In genomic region chr17:17751996-17752821, GRCh38 we compare ENCODE assay signal across 8 cellular contexts.
DNase-seq lines count a peak whose midpoint lies in the region; ATAC-seq and TF ChIP-seq lines count a peak whose summit lies in the region.

No MANE protein-coding gene starts in this region.

- H3K9me3 ChIP-seq in PC-3 (ENCODE audit: low read length) (no peaks in the 10 kb centered on the region), muscle layer of duodenum (ENCODE audit: control insufficient read depth in 1 of 2, low read length in 2 of 2) (no peaks in the 10 kb centered on the region)

- no TSS peak for BruUV-seq in PC-3 (replicated peaks; lab: Mats Ljungman, UMichigan)

- peak; percentile 29 for TF ChIP-seq CTCF in GM20000 (IDR thresholded peaks at IDR 0.05; ENCODE audit: extremely low read depth, missing control alignments)
- TF ChIP-seq CTCF in PC-3 (conservative IDR thresholded peaks at IDR 0.05; ENCODE audit: low read depth, low read length) = peak; percentile 54; the same call in 1 of the 2 replicates

- intact Hi-C loops in PC-3 (cut with micrococcal nuclease) = loop anchor here (5.0 kb wide), 1 partner anchor 60 kb away; no protein-coding TSS in a partner anchor

- H2AFZ ChIP-seq in PC-3 (ENCODE audit: low read length) = peak overlapping the region; percentile 90

- H3K9ac ChIP-seq in PC-3 (ENCODE audit: low read length) = peak overlapping the region; percentile 75

- H3K4me2 ChIP-seq in PC-3 (ENCODE audit: low read length) = peak overlapping the region; percentile 80

- ATAC-seq in PC-3 (peak; percentile 97), esophagus mucosa (peak; percentile 95)

- H3K79me2 ChIP-seq in PC-3 (ENCODE audit: low read length) = peaks cover 78% of the 10 kb centered on the region

- H3K4me1 ChIP-seq in PC-3 (ENCODE audit: insufficient read depth, low read length) = peaks cover 17% of the 10 kb centered on the region
- H3K4me1 ChIP-seq in muscle layer of duodenum (ENCODE audit: control insufficient read depth in 1 of 2, insufficient read depth in 2 of 2, low read length in 2 of 2) = peaks cover 12 to 39% of the 10 kb centered on the region in 2 donors

- H3K4me3 ChIP-seq in PC-3 (ENCODE audit: low read length) (peak overlapping the region; percentile 67), muscle layer of duodenum (ENCODE audit: low read depth in 1 of 2, low read length in 2 of 2) (peak overlapping the region; percentile 57)

- CTCF ChIA-PET in PC-3 (lab: Charles Lee) = no interaction called here

- H3K9me2 ChIP-seq in PC-3 (replicated peaks; ENCODE audit: low read length) = no peaks in the 10 kb centered on the region

- no peaks in the 10 kb centered on the region for H3F3A ChIP-seq in PC-3 (ENCODE audit: low read length, unreplicated experiment)

- H4K20me1 ChIP-seq in PC-3 (ENCODE audit: low read length) = no peaks in the 10 kb centered on the region

- H3K36me3 ChIP-seq in PC-3 (ENCODE audit: low read depth, low read length) = no peaks in the 10 kb centered on the region
- no peaks in the 10 kb centered on the region for H3K36me3 ChIP-seq in muscle layer of duodenum (ENCODE audit: control insufficient read depth in 1 of 2, insufficient read depth in 2 of 2, low read length in 2 of 2)

- POLR2A ChIA-PET in PC-3 (lab: Charles Lee; ENCODE audit: unreplicated experiment) = no interaction called here

- H3K27ac ChIP-seq in PC-3 (ENCODE audit: low read length) (peak overlapping the region; percentile 37), muscle layer of duodenum (ENCODE audit: low read length) (peak overlapping the region; percentile 87)

- DNase-seq in COLO668 (lab: John Stamatoyannopoulos, UW; ENCODE audit: unreplicated experiment) (peak; percentile 93), GM20000 (ENCODE audit: low spot score) (peak; percentile 99), HS-5 (ENCODE audit: low read depth) (peak; percentile 61), PC-3 (peak; percentile 95)
- DNase-seq in activated T-cell treated with anti-CD3 and anti-CD28 coated beads, Interleukin-2, amount 50 U/mL, for 48 hours = peak; percentile 99
- DNase-seq in stimulated activated CD8-positive, alpha-beta memory T cell treated with anti-CD3 and anti-CD28 coated beads, Interleukin-7, amount 100 ng/mL, for 1 hour (ENCODE audit: low read depth in 2 of 2) = peak; percentile 94

- H3K27me3 ChIP-seq in PC-3 (ENCODE audit: low read length) (no peaks in the 10 kb centered on the region), muscle layer of duodenum (ENCODE audit: low read depth, low read length) (no peaks in the 10 kb centered on the region)

Comparison
In these comparisons a context has a peak if more than half of its experiments do, and no peak if none do; other contexts are left out.
1. Peak in every context shown above with its lines: DNase-seq, ATAC-seq, H3K4me3 ChIP-seq and H3K27ac ChIP-seq.